ENCODE assay signal across 8 cellular contexts in genomic region chr4:166501941-166502382, GRCh38.
DNase-seq lines count a peak whose midpoint lies in the region; ATAC-seq, FAIRE-seq and TF ChIP-seq lines count a peak whose summit lies in the region.

No MANE protein-coding gene starts in this region.

- H3K9ac ChIP-seq in K562 (ENCODE audit: insufficient read depth in 1 of 2, low read depth in 2 of 2, low read length in 2 of 2), result no peak overlapping the region

- no peaks in the 10 kb centered on the region for H3K4me1 ChIP-seq in K562 (replicated peaks in 1 of 2; ENCODE audit: control insufficient read depth in 2 of 2, insufficient read depth in 2 of 2, low read length in 2 of 2)
- H3K4me1 ChIP-seq in pancreas, result no peaks in the 10 kb centered on the region
- H3K4me1 ChIP-seq in left ventricle myocardium inferior, result no peaks in the 10 kb centered on the region

- H3K27ac ChIP-seq in K562 (ENCODE audit: extremely low read depth, low read depth, low read length) (no peak overlapping the region), pancreas (no peak overlapping the region), left ventricle myocardium inferior (replicated peaks) (no peak overlapping the region)

- H3K36me3 ChIP-seq in K562 (ENCODE audit: control insufficient read depth, insufficient read depth, low read length) (no peaks in the 10 kb centered on the region), pancreas (no peaks in the 10 kb centered on the region), left ventricle myocardium inferior (no peaks in the 10 kb centered on the region)

- TF ChIP-seq EP300 in K562 (IDR thresholded peaks at IDR 0.05; ENCODE audit: low read length), result no peak

- peak; percentile 13 to 38 (median 37); a peak in 4 of 6 replicates for TF ChIP-seq CTCF in K562 (IDR thresholded peaks at IDR 0.05 in 2 of 3, conservative IDR thresholded peaks at IDR 0.05 in 1 of 3; ENCODE audit: insufficient read depth in 2 of 3, low read depth in 1 of 3, low read length in 3 of 3)
- peak in 3 of 4 donors; percentile 9 to 42 (median 20) for TF ChIP-seq CTCF in pancreas (IDR thresholded peaks at IDR 0.05)
- TF ChIP-seq CTCF in left ventricle myocardium inferior (IDR thresholded peaks at IDR 0.05; ENCODE audit: borderline replicate concordance), result no peak

- no peak overlapping the region for H3K4me2 ChIP-seq in K562 (ENCODE audit: insufficient read depth, low read length)

- H3K9me3 ChIP-seq in K562 (replicated peaks; ENCODE audit: control insufficient read depth, insufficient read depth, low read depth, low read length) (no peaks in the 10 kb centered on the region), pancreas (no peaks in the 10 kb centered on the region), left ventricle myocardium inferior (replicated peaks) (peaks cover 3% of the 10 kb centered on the region)

- intact Hi-C loops in K562 (cut with micrococcal nuclease), result no loop called here
- intact Hi-C loops in pancreas (cut with DNase I), result no loop called here
- intact Hi-C loops in left ventricle myocardium inferior (cut with micrococcal nuclease), result no loop called here

- CTCF ChIA-PET in K562 (lab: Yijun Ruan, JAX; ENCODE audit: low intra/inter-chr PET ratio), result interaction anchor here (0.6 kb wide), 1 partner anchor 929 kb away, joined by 3 read pairs; no protein-coding TSS in a partner anchor

- H3K27me3 ChIP-seq in K562 (ENCODE audit: control insufficient read depth in 2 of 2, insufficient read depth in 2 of 2, low read length in 2 of 2), result no peaks in the 10 kb centered on the region
- no peaks in the 10 kb centered on the region for H3K27me3 ChIP-seq in pancreas
- no peaks in the 10 kb centered on the region for H3K27me3 ChIP-seq in left ventricle myocardium inferior (ENCODE audit: low read depth)

- peak; percentile 1 for DNase-seq in GM19238 (ENCODE audit: insufficient read length, low spot score)
- DNase-seq in K562 (ENCODE audit: extremely low read depth in 1 of 4, low spot score in 3 of 4), result peak in 2 of 4 experiments; percentile 6 to 7
- DNase-seq in pancreas, result peak in 4 of 6 donors; percentile 15 to 52 (median 35)
- no peak for DNase-seq in A172 (ENCODE audit: low spot score)
- DNase-seq in stimulated activated CD4-positive, alpha-beta T cell treated with anti-CD3 and anti-CD28 coated beads, Interleukin-2, amount 100 ng/mL, for 48 hours, result no peak
- DNase-seq in hippocampal formation (lab: John Stamatoyannopoulos, UW), result no peak
- DNase-seq in left ventricle myocardium inferior, result no peak

- no peaks in the 10 kb centered on the region for H4K20me1 ChIP-seq in K562 (replicated peaks; ENCODE audit: control insufficient read depth, insufficient read depth, low read length)

- POLR2A ChIA-PET in K562 (lab: Yijun Ruan, JAX), result no interaction called here

- H3K4me3 ChIP-seq in K562, result no peak overlapping the region
- H3K4me3 ChIP-seq in pancreas, result no peak overlapping the region
- no peak overlapping the region for H3K4me3 ChIP-seq in left ventricle myocardium inferior

- BruUV-seq in K562 (replicated peaks; lab: Mats Ljungman, UMichigan), result no TSS peak

- H3K9me1 ChIP-seq in K562 (ENCODE audit: control insufficient read depth, insufficient read depth, low read length), result no peaks in the 10 kb centered on the region

- ATAC-seq in HG03108 (IDR thresholded peaks at IDR 0.05; ENCODE audit: unreplicated experiment) (peak; percentile 67), K562 (peak; percentile 66), pancreas (peak; percentile 68 to 88 (median 78))

- in situ Hi-C loops in K562 (cut with MboI), result no loop called here

- no peak for FAIRE-seq in K562 (lab: Jason Lieb, UNC)
- FAIRE-seq in pancreas (lab: Jason Lieb, UNC), result no peak

- TF ChIP-seq POLR2A in K562 (conservative IDR thresholded peaks at IDR 0.05), result no peak

- WGBS in K562 (ENCODE audit: insufficient coverage, low coverage, missing lambda C conversion rate), result 2% methylated on average over 13 of the region's 13 CpGs
- 17 to 19% methylated on average over 13 of the region's 13 CpGs for WGBS in pancreas, 2 donors

- no peak for TF ChIP-seq RAD21 in K562 (CRISPR knock-in tag; conservative IDR thresholded peaks at IDR 0.05 in 1 of 2, IDR thresholded peaks at IDR 0.05 in 1 of 2)

- no peaks in the 10 kb centered on the region for H3K79me2 ChIP-seq in K562 (ENCODE audit: control insufficient read depth, insufficient read depth, low read length)

- no peak overlapping the region for H2AFZ ChIP-seq in K562 (ENCODE audit: low read depth, low read length)

TF ChIP-seq in K562, 482 proteins besides CTCF, POLR2A, EP300 and RAD21:
- TF ChIP-seq ZEB2 (IDR thresholded peaks at IDR 0.05) (no peak), CEBPG (CRISPR knock-in tag; IDR thresholded peaks at IDR 0.05) (peak; percentile 51; the same call in 1 of the 2 replicates), CEBPG (tag; conservative IDR thresholded peaks at IDR 0.05 in 1 of 2, IDR thresholded peaks at IDR 0.05 in 1 of 2) (no peak)

Comparison
In these comparisons a context has a peak if more than half of its experiments do, and no peak if none do; other contexts are left out.
1. DNase-seq: peak in GM19238 (single experiment) and pancreas (4 of 6); none in A172 (single experiment), stimulated activated CD4-positive, alpha-beta T cell treated with anti-CD3 and anti-CD28 coated beads, Interleukin-2, amount 100 ng/mL, for 48 hours (0 of 2), hippocampal formation (0 of 2) and left ventricle myocardium inferior (single experiment).
2. Peak in every context shown above with its lines, with median percentiles within 50 percentile points of each other: ATAC-seq.